In the genomic region with DNA sequence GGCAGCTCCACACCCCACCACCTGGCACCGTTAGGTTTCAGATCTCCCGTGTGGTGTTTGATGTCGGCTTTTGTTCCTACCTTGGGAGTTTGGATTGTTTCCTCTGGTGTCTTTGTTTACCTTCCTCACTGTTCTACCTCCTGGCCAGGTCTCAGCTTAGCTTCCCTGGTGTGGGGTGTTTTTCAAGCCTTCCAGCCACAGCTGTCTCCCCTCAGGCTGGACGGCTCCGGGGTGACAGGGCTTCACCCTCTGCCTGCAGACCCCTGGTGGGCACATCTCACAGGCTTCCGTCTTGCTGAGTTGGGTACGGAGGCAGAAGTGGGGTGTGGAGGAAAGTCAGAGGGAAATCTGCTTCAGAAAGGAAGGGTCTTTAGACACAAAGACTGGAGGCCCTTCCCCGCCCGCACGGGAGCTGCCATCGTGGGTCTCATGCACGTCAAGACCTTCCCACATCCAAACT, we compare ENCODE assay signal across 19 cellular contexts. TPM values are rescaled to one million over a fixed set of nuclear protein-coding genes. Genes with fewer than 3 reads are reported as not detected.
DNase-seq lines count a peak whose midpoint lies in the region; FAIRE-seq and TF ChIP-seq lines count a peak whose summit lies in the region.
"Had no signal": no experiment of that assay in that cellular context is flagged by ENCODE, and none has a peak within 500 bp of the region (broad histone marks: within the 10 kb centered on the region; RNA-seq: fewer than 3 reads in every experiment).

No MANE protein-coding gene starts in this region.

- DNase-seq in NCI-H1417 (lab: John Stamatoyannopoulos, UW) = peak in 2 of 3 experiments; percentile 1 to 38
- no peak for DNase-seq in NCI-H1417 treated with DMSO at 0.1 percent for 48 hours (lab: John Stamatoyannopoulos, UW)
- DNase-seq in NT2/D1 (ENCODE audit: low read depth, low spot score) = no peak
- peak; percentile 20 for DNase-seq in kidney
- DNase-seq in sigmoid colon = peak; percentile 48
- DNase-seq in activated gamma-delta T cell (lab: John Stamatoyannopoulos, UW) = no peak
- no peak for DNase-seq in NCI-H1930 (lab: John Stamatoyannopoulos, UW)
- DNase-seq in NCI-H82 (lab: John Stamatoyannopoulos, UW) = no peak
- DNase-seq: activated CD4-positive, alpha-beta T cell treated with anti-CD3 and anti-CD28 coated beads, Interleukin-2, amount 50 U/mL, for 4 hours; effector memory CD8-positive, alpha-beta T cell; GF-D8; KBM-7; NK-92 treated with Interleukin-12 subunit alpha and Interleukin-12 subunit beta, amount 100 ng/mL, for 24 hours; RPMI8226; stimulated activated CD4-positive, alpha-beta T cell treated with anti-CD3 and anti-CD28 coated beads, Interleukin-2, amount 100 ng/mL, for 48 hours had no signal

- WGBS in sigmoid colon, 2 donors = 79 to 86% methylated on average over 12 of the region's 12 CpGs

- no peak for FAIRE-seq in kidney (lab: Jason Lieb, UNC)

- no peak for TF ChIP-seq CTCF in kidney (IDR thresholded peaks at IDR 0.05; ENCODE audit: borderline replicate concordance, extremely low read depth, insufficient read depth)
- TF ChIP-seq CTCF in sigmoid colon (IDR thresholded peaks at IDR 0.05) = no peak

- intact Hi-C loops in kidney (cut with DNase I) = no loop called here
- intact Hi-C loops in sigmoid colon (cut with DNase I) = no loop called here

- no peak overlapping the region for H3K27ac ChIP-seq in kidney (ENCODE audit: low read depth in 2 of 2, low read length in 2 of 2)
- H3K27ac ChIP-seq in sigmoid colon = no peak overlapping the region
- H3K27ac ChIP-seq: 22Rv1, BLaER1, thoracic aorta had no signal

- H3K36me3 ChIP-seq in NT2/D1 (ENCODE audit: insufficient read depth, insufficient read length, low read length) (peaks cover 5% of the 10 kb centered on the region), kidney (ENCODE audit: control insufficient read depth in 1 of 2, insufficient read depth in 2 of 2, low read length in 2 of 2) (peaks cover 3 to 13% of the 10 kb centered on the region in 2 donors), sigmoid colon (peaks cover 0 to 15% (median 0%) of the 10 kb centered on the region in 4 donors)
- H3K36me3 ChIP-seq: BLaER1, thoracic aorta had no signal

- H3K9ac ChIP-seq in NT2/D1 (ENCODE audit: insufficient read length, low read depth) (peak overlapping the region; percentile 36), kidney (ENCODE audit: low read length in 2 of 2) (no peak overlapping the region)
- H3K9ac ChIP-seq: BLaER1 had no signal

- H3K4me3 ChIP-seq in NT2/D1 (ENCODE audit: insufficient read length, low read depth) (no peak overlapping the region), kidney (ENCODE audit: low read length in 2 of 2) (no peak overlapping the region), sigmoid colon (no peak overlapping the region)
- H3K4me3 ChIP-seq: BLaER1, thoracic aorta had no signal

- H3K27me3 ChIP-seq in NT2/D1 (ENCODE audit: insufficient read depth, insufficient read length) (no peaks in the 10 kb centered on the region), sigmoid colon (no peaks in the 10 kb centered on the region)
- H3K27me3 ChIP-seq: BLaER1 had no signal

- TF ChIP-seq POLR2A in sigmoid colon (IDR thresholded peaks at IDR 0.05) = no peak

- no peak for TF ChIP-seq EP300 in sigmoid colon (IDR thresholded peaks at IDR 0.05)

- peaks cover 15% of the 10 kb centered on the region for H3K4me1 ChIP-seq in NT2/D1 (ENCODE audit: insufficient read depth, insufficient read length)
- H3K4me1 ChIP-seq in kidney (ENCODE audit: control insufficient read depth in 1 of 2, insufficient read depth in 1 of 2, low read depth in 1 of 2, low read length in 2 of 2) = peaks cover 5% of the 10 kb centered on the region in 2 donors
- no peaks in the 10 kb centered on the region for H3K4me1 ChIP-seq in sigmoid colon

- H3K9me3 ChIP-seq in NT2/D1 (ENCODE audit: insufficient read depth, low read length) (no peaks in the 10 kb centered on the region), kidney (ENCODE audit: control insufficient read depth in 1 of 2, low read length in 2 of 2) (no peaks in the 10 kb centered on the region), sigmoid colon (no peaks in the 10 kb centered on the region)
- H3K9me3 ChIP-seq: BLaER1, thoracic aorta had no signal

RNA-seq across cellular contexts. Expression of a gene that starts 59.6 kb away (rescaled TPM):
- total RNA-seq in kidney = 9.6 TPM
- polyA plus RNA-seq in kidney (ENCODE audit: insufficient read depth, low read depth, low replicate concordance) = 25.5 TPM
- 1 to 10 TPM in 2 of 4 donors, under 1 TPM in 2; 0.27 to 4.7 (median 1.2) TPM for total RNA-seq in sigmoid colon
- 1 to 10 TPM; 3.2 to 5.9 (median 3.6) TPM for polyA plus RNA-seq in sigmoid colon
- polyA plus RNA-seq: fibroblast of lung had no signal

Comparison
In these comparisons a context has a peak if more than half of its experiments do, and no peak if none do; other contexts are left out.
1. DNase-seq: peak in NCI-H1417 (2 of 3), kidney (single experiment) and sigmoid colon (single experiment); none in NCI-H1417 treated with DMSO at 0.1 percent for 48 hours (single experiment), NT2/D1 (single experiment), activated gamma-delta T cell (single experiment), NCI-H1930 (0 of 2) and NCI-H82 (single experiment).